6 cellular contexts compared by ENCODE assay signal in the genomic region with DNA sequence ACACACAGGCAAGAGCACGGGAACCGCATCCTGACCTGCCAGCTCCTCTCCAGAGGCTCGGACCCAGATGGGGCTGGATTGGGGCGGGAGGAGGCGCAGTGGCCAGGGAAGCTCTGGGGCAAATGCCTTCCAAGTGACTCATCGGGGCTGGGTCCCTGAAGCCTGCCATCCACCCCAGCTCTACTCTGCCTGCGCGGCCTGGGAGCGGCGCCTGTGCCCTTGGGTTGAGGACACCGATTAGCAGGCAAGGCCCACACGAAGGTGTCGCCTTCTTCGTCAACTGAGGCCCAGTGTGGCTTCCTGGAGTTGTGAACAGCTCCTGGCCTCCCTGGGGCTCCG.
DNase-seq lines count a peak whose midpoint lies in the region; ATAC-seq, FAIRE-seq and TF ChIP-seq lines count a peak whose summit lies in the region.
"Not testable (repeated sequence)": the region's sequence is repeated elsewhere in the genome, so short reads cannot be mapped to it uniquely, and the experiment has no call there.

No MANE protein-coding gene starts in this region.

- FAIRE-seq in HepG2 (lab: Jason Lieb, UNC); pancreas (lab: Jason Lieb, UNC): not testable (repeated sequence)

- TF ChIP-seq POLR2A in HCT116 (IDR thresholded peaks at IDR 0.05; ENCODE audit: borderline replicate concordance, extremely low read depth, insufficient read depth, insufficient read length); HepG2 (IDR thresholded peaks at IDR 0.05; ENCODE audit: insufficient read depth in 1 of 2, low read depth in 2 of 2, low read length in 2 of 2): not testable (repeated sequence)

- H3K4me1 ChIP-seq in HCT116 (ENCODE audit: control insufficient read depth in 1 of 2, insufficient read depth in 2 of 2, low read length in 2 of 2); Panc1 (ENCODE audit: control insufficient read depth, insufficient read depth, low read length); foreskin keratinocyte; HepG2 (ENCODE audit: insufficient read depth, low read length); pancreas: not testable (repeated sequence)

- CTCF ChIA-PET in HCT116 (lab: Charles Lee); Panc1 (lab: Charles Lee); WTC11 (lab: Charles Lee); HepG2 (lab: Yijun Ruan, JAX; ENCODE audit: low intra/inter-chr PET ratio, low total read pairs): not testable (repeated sequence)

- H3K36me3 Mint-ChIP-seq in WTC11, result not testable (repeated sequence)

- H3K79me2 ChIP-seq in HCT116 (ENCODE audit: insufficient read depth, low read length); HepG2 (ENCODE audit: insufficient read depth, low read length): not testable (repeated sequence)

- not testable (repeated sequence) for H3K4me2 ChIP-seq in HCT116 (ENCODE audit: low read length); HepG2 (ENCODE audit: low read depth, low read length)

- RAD21 ChIA-PET in HCT116 (lab: Charles Lee; ENCODE audit: low non-redundant PET in 1 of 2, low total read pairs in 2 of 2, uncharacterized antibody in 2 of 2, unreplicated experiment in 2 of 2), result not testable (repeated sequence)

- ATAC-seq in HCT116 (peak; percentile 97), Panc1 (peak; percentile 80; the same call in 1 of the 2 replicates), WTC11 (peak; percentile 81), foreskin keratinocyte (peak; percentile 85), HepG2 (peak; percentile 87), pancreas (peak; percentile 62 to 80 (median 74))

- TF ChIP-seq RAD21 in HCT116 (IDR thresholded peaks at IDR 0.05; ENCODE audit: low read depth); HepG2 (CRISPR knock-in tag; IDR thresholded peaks at IDR 0.05): not testable (repeated sequence)

- not testable (repeated sequence) for H3K27ac Mint-ChIP-seq in WTC11

- H3K4me3 ChIP-seq in HCT116 (replicated peaks in 1 of 2; ENCODE audit: low read depth in 1 of 2, low read length in 2 of 2); Panc1 (ENCODE audit: low read depth in 2 of 2, low read length in 2 of 2); HepG2 (replicated peaks in 1 of 3; ENCODE audit: insufficient read depth in 1 of 3, low read depth in 2 of 3, low read length in 3 of 3); pancreas: not testable (repeated sequence)

- POLR2A ChIA-PET in HCT116 (lab: Charles Lee); Panc1 (lab: Charles Lee); WTC11 (lab: Charles Lee); HepG2 (lab: Yijun Ruan, JAX): not testable (repeated sequence)

- H3K9me3 Mint-ChIP-seq in WTC11, result not testable (repeated sequence)

- H3K27me3 Mint-ChIP-seq in WTC11 (ENCODE audit: low read depth), result not testable (repeated sequence)

- not testable (repeated sequence) for H3K9me3 ChIP-seq in HCT116 (ENCODE audit: control insufficient read depth in 1 of 2, insufficient read depth in 1 of 2, low read depth in 1 of 2, low read length in 2 of 2); Panc1 (ENCODE audit: control insufficient read depth, insufficient read depth, low read depth, low read length); HepG2 (ENCODE audit: low read length); pancreas

- H4K20me1 ChIP-seq in HCT116 (ENCODE audit: insufficient read depth); HepG2 (ENCODE audit: insufficient read depth, low read length): not testable (repeated sequence)

- BruUV-seq in HCT116 (replicated peaks; lab: Mats Ljungman, UMichigan); Panc1 (replicated peaks; lab: Mats Ljungman, UMichigan); HepG2 (replicated peaks; lab: Mats Ljungman, UMichigan): not testable (repeated sequence)

- H3K27ac ChIP-seq in HCT116 (ENCODE audit: low read depth, low read length); Panc1 (ENCODE audit: low read length); foreskin keratinocyte; HepG2 (ENCODE audit: extremely low read length, insufficient read depth, low read length); pancreas: not testable (repeated sequence)

- not testable (repeated sequence) for H3K9ac ChIP-seq in HCT116 (ENCODE audit: low read length); HepG2 (ENCODE audit: insufficient read depth, low read depth, low read length)

- WGBS in HepG2 (ENCODE audit: low lambda C conversion rate), result no CpG with 5 or more reads among the region's 15 CpGs
- WGBS in pancreas, 2 donors, result no CpG with 5 or more reads among the region's 15 CpGs

- not testable (repeated sequence) for H2AFZ ChIP-seq in HCT116 (ENCODE audit: low read depth, low read length, poor library complexity, severe bottlenecking); HepG2 (ENCODE audit: low read length)

- H3K4me1 Mint-ChIP-seq in WTC11, result not testable (repeated sequence)

- not testable (repeated sequence) for H3K36me3 ChIP-seq in HCT116 (ENCODE audit: control insufficient read depth in 1 of 2, insufficient read depth in 2 of 2, low read length in 2 of 2); Panc1 (ENCODE audit: control insufficient read depth, insufficient read depth, low read length); HepG2 (replicated peaks in 1 of 2; ENCODE audit: control insufficient read depth in 1 of 2, insufficient read depth in 2 of 2, low read length in 2 of 2); pancreas

- intact Hi-C loops in HCT116 (cut with micrococcal nuclease); Panc1 (cut with micrococcal nuclease; ENCODE audit: unreplicated experiment); HepG2 (cut with micrococcal nuclease; ENCODE audit: unreplicated experiment); pancreas (cut with DNase I): not testable (repeated sequence)

- H3K9me2 ChIP-seq in HCT116 (ENCODE audit: insufficient read depth), result not testable (repeated sequence)

- H3K27me3 ChIP-seq in HCT116 (ENCODE audit: insufficient read depth, low read length); Panc1 (ENCODE audit: control insufficient read depth, insufficient read depth, low read length); foreskin keratinocyte; HepG2 (ENCODE audit: control insufficient read depth in 1 of 2, insufficient read depth in 2 of 2, low read length in 2 of 2); pancreas: not testable (repeated sequence)

- H3K4me3 Mint-ChIP-seq in WTC11, result not testable (repeated sequence)

- not testable (repeated sequence) for TF ChIP-seq EP300 in HepG2 (IDR thresholded peaks at IDR 0.05; ENCODE audit: low read depth in 2 of 2, low read length in 2 of 2); HepG2 (CRISPR knock-in tag; IDR thresholded peaks at IDR 0.05; ENCODE audit: borderline replicate concordance)

- DNase-seq in HCT116 (ENCODE audit: low read depth, low spot score); Panc1 (ENCODE audit: low read depth, low spot score); WTC11 (ENCODE audit: low spot score); foreskin keratinocyte; HepG2 (ENCODE audit: low spot score); pancreas: not testable (repeated sequence)

- TF ChIP-seq CTCF in HCT116 (IDR thresholded peaks at IDR 0.05 in 2 of 3, conservative IDR thresholded peaks at IDR 0.05 in 1 of 3; ENCODE audit: borderline replicate concordance in 1 of 3, insufficient read depth in 1 of 3, low read depth in 2 of 3, low read length in 2 of 3); Panc1 (IDR thresholded peaks at IDR 0.05); WTC11 (IDR thresholded peaks at IDR 0.05); foreskin keratinocyte (conservative IDR thresholded peaks at IDR 0.05); HepG2 (CRISPR knock-in tag; IDR thresholded peaks at IDR 0.05); pancreas (IDR thresholded peaks at IDR 0.05): not testable (repeated sequence)

- in situ Hi-C loops in Panc1 (cut with HindIII; ENCODE audit: low pct_unique_long_range_greater_than_20kb, low sequenced_read_pairs); HepG2 (cut with HindIII; ENCODE audit: extremely low pct_ligation_motif_present, low pct_unique_long_range_greater_than_20kb): not testable (repeated sequence)
